1 cellular context compared by ENCODE assay signal in the genomic region with DNA sequence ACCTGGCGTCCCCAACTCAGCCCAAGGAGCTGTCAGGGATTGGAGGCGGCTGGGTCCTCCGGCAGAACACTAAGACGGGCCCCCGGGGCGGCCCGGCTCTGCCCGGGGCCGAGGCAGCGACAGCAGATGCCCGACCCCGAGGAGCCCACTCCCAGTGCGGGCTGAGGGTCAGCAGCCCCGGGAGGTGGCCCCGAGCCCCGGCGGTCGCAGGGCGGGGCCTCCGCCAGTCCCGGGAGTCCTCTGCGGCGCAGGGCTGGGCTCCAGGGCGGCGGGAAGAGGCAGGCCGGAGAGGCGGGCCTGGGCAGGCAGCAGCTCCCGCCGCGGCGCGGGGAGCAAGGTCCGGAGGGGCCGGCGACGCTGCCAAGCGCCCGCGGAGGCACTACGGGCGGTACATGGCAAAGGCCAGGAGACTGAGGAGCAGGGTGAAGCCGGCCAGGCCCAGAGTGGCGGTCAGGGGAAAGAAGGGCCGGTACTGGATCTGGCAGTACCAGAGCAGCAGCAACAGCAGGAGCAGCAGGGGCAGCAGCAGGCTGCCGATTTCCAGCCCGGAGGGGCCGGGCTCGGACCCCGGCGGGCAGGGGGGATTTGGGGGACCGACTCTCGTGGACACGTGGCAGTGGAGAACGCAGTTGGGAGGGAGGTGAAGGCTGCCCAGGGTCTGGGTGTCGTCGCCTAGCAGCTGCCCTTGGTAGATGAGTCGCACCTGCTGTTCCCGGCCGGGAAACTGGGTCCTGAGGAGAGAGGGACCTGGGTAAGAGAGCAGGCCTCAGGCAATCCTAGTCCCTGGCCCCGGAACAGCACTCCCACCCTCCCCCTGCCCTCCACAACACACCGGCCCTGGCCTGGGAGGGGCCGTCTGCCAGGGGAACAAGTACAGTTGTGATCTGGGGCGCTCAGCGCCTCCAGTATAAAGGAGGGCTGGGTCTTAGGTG.
TF ChIP-seq lines count a peak whose summit lies in the region.

No MANE protein-coding gene starts in this region.

TF ChIP-seq in HepG2, 621 proteins besides CTCF, POLR2A, EP300 and RAD21 (continued from another document):
- no peak for TF ChIP-seq CCAR2 (optimal IDR thresholded peaks at IDR 0.05; ENCODE audit: low read depth, low read length)
- no peak for TF ChIP-seq MBD4 (IDR thresholded peaks at IDR 0.05; ENCODE audit: borderline replicate concordance, low read length)
- no peak for TF ChIP-seq ZNF317 (CRISPR knock-in tag; IDR thresholded peaks at IDR 0.05)
- no peak for TF ChIP-seq ZFP91 (CRISPR knock-in tag; IDR thresholded peaks at IDR 0.05; ENCODE audit: borderline replicate concordance)
- no peak for TF ChIP-seq JARID2 (CRISPR knock-in tag; IDR thresholded peaks at IDR 0.05; ENCODE audit: insufficient replicate concordance)
- no peak for TF ChIP-seq TBP (CRISPR knock-in tag; IDR thresholded peaks at IDR 0.05)
- TF ChIP-seq PHF21A (CRISPR knock-in tag; IDR thresholded peaks at IDR 0.05), result peak; percentile 55; the same call in 1 of the 2 replicates
- TF ChIP-seq ZFYVE20 (CRISPR knock-in tag; IDR thresholded peaks at IDR 0.05; ENCODE audit: borderline replicate concordance, low read depth), result no peak
- no peak for TF ChIP-seq ZSCAN31 (CRISPR knock-in tag; IDR thresholded peaks at IDR 0.05; ENCODE audit: low read depth)
- TF ChIP-seq CREB1 (IDR thresholded peaks at IDR 0.05), result no peak
- TF ChIP-seq CREB1 (CRISPR knock-in tag; IDR thresholded peaks at IDR 0.05), result no peak
- TF ChIP-seq ZXDC (CRISPR knock-in tag; IDR thresholded peaks at IDR 0.05), result no peak
- TF ChIP-seq HIC2 (CRISPR knock-in tag; IDR thresholded peaks at IDR 0.05; ENCODE audit: low read depth), result no peak
- no peak for TF ChIP-seq ZNF34 (CRISPR knock-in tag; IDR thresholded peaks at IDR 0.05; ENCODE audit: borderline replicate concordance)
- TF ChIP-seq HOXA9 (CRISPR knock-in tag; IDR thresholded peaks at IDR 0.05; ENCODE audit: borderline replicate concordance), result no peak; the same call in 1 of the 2 replicates
- no peak; the same call in 1 of the 2 replicates for TF ChIP-seq ARNT2 (CRISPR knock-in tag; IDR thresholded peaks at IDR 0.05; ENCODE audit: low read depth)
- no peak; the same call in 1 of the 2 replicates for TF ChIP-seq ZNF446 (CRISPR knock-in tag; IDR thresholded peaks at IDR 0.05)
- no peak for TF ChIP-seq ATF6 (CRISPR knock-in tag; conservative IDR thresholded peaks at IDR 0.05)
- TF ChIP-seq CBX1 (IDR thresholded peaks at IDR 0.05; ENCODE audit: low read depth), result no peak
- TF ChIP-seq ZNF773 (CRISPR knock-in tag; IDR thresholded peaks at IDR 0.05; ENCODE audit: borderline replicate concordance), result 0 out of 2 replicates have a peak, but pooled peaks have one; percentile 9
- no peak; the same call in none of the 2 replicates for TF ChIP-seq MEIS1 (CRISPR knock-in tag; IDR thresholded peaks at IDR 0.05; ENCODE audit: borderline replicate concordance)
